26 cellular contexts compared by ENCODE assay signal in genomic region chr14:37363661-37364060, GRCh38.
"Had no signal": no experiment of that assay in that cellular context is flagged by ENCODE, and none has a peak within 500 bp of the region (broad histone marks: within the 10 kb centered on the region; RNA-seq: fewer than 3 reads in every experiment).

No MANE protein-coding gene starts in this region.

- H3K9me3 ChIP-seq: colonic mucosa had no signal

- H3K27ac ChIP-seq: colonic mucosa, epithelial cell of prostate, esophagus squamous epithelium, gastrocnemius medialis, heart right ventricle, left ventricle myocardium inferior, lower lobe of right lung had no signal

- ATAC-seq: effector memory CD8-positive, alpha-beta T cell; esophagus mucosa; gastrocnemius medialis; heart right ventricle; left colon; left lobe of liver; lower lobe of right lung had no signal

- H3K27me3 ChIP-seq: colonic mucosa, esophagus squamous epithelium, gastrocnemius medialis, heart right ventricle had no signal

- H3K4me1 ChIP-seq: colonic mucosa, esophagus squamous epithelium, heart right ventricle, left ventricle myocardium inferior, lower lobe of right lung had no signal

- H3K36me3 ChIP-seq: colonic mucosa, gastrocnemius medialis, heart right ventricle, lower lobe of right lung had no signal

- DNase-seq: colonic mucosa; cortex of kidney; effector CD8-positive, alpha-beta T cell; effector memory CD8-positive, alpha-beta T cell; endodermal cell; erythroblast; esophagus squamous epithelium; foreskin fibroblast; foreskin melanocyte; gastrocnemius medialis; glutamatergic neuron; head of caudate nucleus; heart right ventricle; hippocampal formation; immature natural killer cell; islet precursor cell; kidney; kidney glomerular epithelial cell; left colon; left ventricle myocardium inferior; lower lobe of right lung; mesendoderm; midbrain had no signal

- H3K4me3 ChIP-seq: colonic mucosa, esophagus squamous epithelium, gastrocnemius medialis, heart right ventricle, left ventricle myocardium inferior, lower lobe of right lung had no signal
